ENCODE assay signal across 1 cellular context in genomic region chr22:36702832-36703210, GRCh38.
TF ChIP-seq lines count a peak whose summit lies in the region.

No MANE protein-coding gene starts in this region.

TF ChIP-seq in GM23338, 12 proteins besides CTCF, POLR2A, EP300 and RAD21 (continued from another document):
- no peak for TF ChIP-seq ZNF462 (CRISPR knock-in tag; IDR thresholded peaks at IDR 0.05)
- no peak for TF ChIP-seq ZNF331 (CRISPR knock-in tag; IDR thresholded peaks at IDR 0.05; ENCODE audit: low read depth)
- no peak for TF ChIP-seq CREB1 (CRISPR knock-in tag; IDR thresholded peaks at IDR 0.05; ENCODE audit: low read depth)
- TF ChIP-seq JUNB (IDR thresholded peaks at IDR 0.05; ENCODE audit: unreplicated experiment) = no peak
- TF ChIP-seq EZH2 (IDR thresholded peaks at IDR 0.05; ENCODE audit: low read depth, unreplicated experiment) = no peak
- TF ChIP-seq REST (IDR thresholded peaks at IDR 0.05; ENCODE audit: unreplicated experiment) = no peak
- no peak for TF ChIP-seq EZH2phosphoT487 (IDR thresholded peaks at IDR 0.05; ENCODE audit: unreplicated experiment)
